Comparison of ENCODE assay signal across 8 cellular contexts in genomic region chr7:87600130-87601124, GRCh38. TPM values are rescaled to one million over a fixed set of nuclear protein-coding genes. Genes with fewer than 3 reads are reported as not detected.
A peak's percentile ranks its signal among the peaks of the same experiment; 100 is the strongest.
DNase-seq lines count a peak whose midpoint lies in the region; ATAC-seq, FAIRE-seq and TF ChIP-seq lines count a peak whose summit lies in the region.

Gene ABCB1, minus strand, starts transcription at chr7:87600884. Its CDS starts 700 bp downstream, at chr7:87600184.

- peak within 1 kb of the TSS; percentile 86 for H3K4me2 ChIP-seq in keratinocyte (ENCODE audit: control insufficient read depth, extremely low read depth, insufficient read depth, low read depth, low read length)

- in situ Hi-C loops in Caki2 (cut with HindIII; ENCODE audit: low pct_unique_long_range_greater_than_20kb, low sequenced_read_pairs), result no loop called here

- H3K4me3 ChIP-seq in WI38 (ENCODE audit: low read depth, low read length) (peak within 1 kb of the TSS; percentile 59), keratinocyte (ENCODE audit: control insufficient read depth in 2 of 3, extremely low read depth in 1 of 3, insufficient read depth in 2 of 3, low read depth in 1 of 3, low read length in 3 of 3) (peak within 1 kb of the TSS in 2 of 3 experiments; percentile 33 to 63)

- peaks cover 21% of the 10 kb centered on the region for H3K27me3 ChIP-seq in keratinocyte (ENCODE audit: control insufficient read depth, extremely low read depth, insufficient read depth, low read length)

- no peak within 1 kb of the TSS for H3K27ac ChIP-seq in keratinocyte (ENCODE audit: control insufficient read depth, insufficient read depth, low read length)

- DNase-seq in Caki2 (ENCODE audit: low read depth) (peak; percentile 71), HK-2 (ENCODE audit: unreplicated experiment) (peak; percentile 79), cerebellum (ENCODE audit: low spot score) (peak; percentile 32), keratinocyte (ENCODE audit: low read depth, low spot score) (no peak), NAMALWA (ENCODE audit: low spot score) (no peak)
- DNase-seq in stimulated activated CD4-positive, alpha-beta T cell treated with anti-CD3 and anti-CD28 coated beads, Interleukin-12 subunit alpha, Interleukin-12 subunit beta, amount 100 ng/mL, for 48 hours (ENCODE audit: low read depth in 2 of 3, low spot score in 1 of 3), result peak in 2 of 3 donors; percentile 30 to 31

- no peaks in the 10 kb centered on the region for H3K9me3 ChIP-seq in keratinocyte (ENCODE audit: control insufficient read depth, low read depth, low read length)

- H3K9ac ChIP-seq in keratinocyte (ENCODE audit: control insufficient read depth, extremely low read depth, insufficient read depth, low read length), result no peak within 1 kb of the TSS

- no peaks in the 10 kb centered on the region for H3K36me3 ChIP-seq in keratinocyte (ENCODE audit: control insufficient read depth in 2 of 2, extremely low read depth in 1 of 2, insufficient read depth in 2 of 2, low read length in 2 of 2)

- H3K9me1 ChIP-seq in keratinocyte (ENCODE audit: control insufficient read depth, extremely low read depth, insufficient read depth, low read length), result no peaks in the 10 kb centered on the region

- FAIRE-seq in keratinocyte (lab: Jason Lieb, UNC), result no peak

- dilution Hi-C loops in keratinocyte (cut with MboI; ENCODE audit: extremely low pct_ligation_motif_present, low sequenced_read_pairs), result no loop called here

- ATAC-seq in GM19467 (IDR thresholded peaks at IDR 0.05; ENCODE audit: unreplicated experiment), result peak; percentile 58

- no peaks in the 10 kb centered on the region for H3K79me2 ChIP-seq in keratinocyte (ENCODE audit: control insufficient read depth, insufficient read depth, low read length)

- no peak for TF ChIP-seq CTCF in WI38 (IDR thresholded peaks at IDR 0.05; ENCODE audit: low read depth, low read length)
- TF ChIP-seq CTCF in keratinocyte (optimal IDR thresholded peaks at IDR 0.05 in 1 of 3, IDR thresholded peaks at IDR 0.05 in 1 of 3, conservative IDR thresholded peaks at IDR 0.05 in 1 of 3; ENCODE audit: extremely low read depth in 1 of 3, insufficient read depth in 2 of 3, low read length in 3 of 3), result no peak

- peaks cover 7% of the 10 kb centered on the region for H3K4me1 ChIP-seq in keratinocyte (ENCODE audit: control insufficient read depth, extremely low read depth, insufficient read depth, low read length)

- H4K20me1 ChIP-seq in keratinocyte (ENCODE audit: control insufficient read depth, extremely low read depth, insufficient read depth, low read length), result no peaks in the 10 kb centered on the region

- peak within 1 kb of the TSS; percentile 74 for H2AFZ ChIP-seq in keratinocyte (ENCODE audit: control insufficient read depth, low read length)

RNA-seq across cellular contexts. Expression of gene ABCB1, which starts in this region (rescaled TPM):
- 9.0 and 9.8 TPM in 2 replicates for total RNA-seq in Caki2 (2014; rRNA removed; shearing (Covaris generic); ENCODE audit: low replicate concordance)
- 10.4 TPM for total RNA-seq in cerebellum
- polyA plus RNA-seq in keratinocyte, result 0.12 to 0.23 TPM (median 0.13 TPM) in 3 replicates
- polyA plus RNA-seq in keratinocyte (2011; ENCODE audit: low read depth), result not detected
- 0.13 and 0.17 TPM in 2 replicates for polyA plus RNA-seq in keratinocyte (2011; cell fraction: cytosol; rRNA removed)
- 0.13 and 0.60 TPM in 2 replicates for polyA plus RNA-seq in keratinocyte (2011; cell fraction: nucleus; rRNA removed)
- polyA plus RNA-seq in keratinocyte (2012; ENCODE audit: low replicate concordance), result not detected in 2 replicates
- polyA minus RNA-seq in keratinocyte, result 0.38 to 0.46 TPM in 2 of 3 replicates, not detected in the other
- polyA minus RNA-seq in keratinocyte (2011; cell fraction: cytosol; rRNA and poly(A)+ RNA removed), result not detected
- 0.54 and 1.1 TPM in 2 replicates for polyA minus RNA-seq in keratinocyte (2011; cell fraction: nucleus; rRNA and poly(A)+ RNA removed)

Comparison
In these comparisons a context has a peak if more than half of its experiments do, and no peak if none do; other contexts are left out.
1. DNase-seq: peak in Caki2 (single experiment), HK-2 (single experiment), cerebellum (single experiment) and stimulated activated CD4-positive, alpha-beta T cell treated with anti-CD3 and anti-CD28 coated beads, Interleukin-12 subunit alpha, Interleukin-12 subunit beta, amount 100 ng/mL, for 48 hours (2 of 3); none in keratinocyte (single experiment) and NAMALWA (single experiment).